14 cellular contexts compared by ENCODE assay signal in genomic region chr5:172429201-172429940, GRCh38. TPM values are rescaled to one million over a fixed set of nuclear protein-coding genes. Genes with fewer than 3 reads are reported as not detected.
DNase-seq lines count a peak whose midpoint lies in the region; ATAC-seq, FAIRE-seq and TF ChIP-seq lines count a peak whose summit lies in the region.
"Had no signal": no experiment of that assay in that cellular context is flagged by ENCODE, and none has a peak within 500 bp of the region (broad histone marks: within the 10 kb centered on the region; RNA-seq: fewer than 3 reads in every experiment).

No MANE protein-coding gene starts in this region.

- DNase-seq in AG08396 (ENCODE audit: low spot score) (peak; percentile 44), RWPE2 (ENCODE audit: low spot score) (no peak), fibroblast of villous mesenchyme (ENCODE audit: low read depth) (peak; percentile 99), ovary (peak in 3 of 5 donors; percentile 48 to 66 (median 62)), D721Med (ENCODE audit: insufficient read length, low spot score) (no peak), NCI-H345 treated with DMSO at 0.1 percent for 48 hours (lab: John Stamatoyannopoulos, UW; ENCODE audit: unreplicated experiment) (no peak)
- DNase-seq: activated T-cell treated with anti-CD3 and anti-CD28 coated beads, Interleukin-2, amount 50 U/mL, for 24 hours; NCI-H2227 treated with DMSO at 0.1 percent for 48 hours; retina; T-helper 17 cell had no signal

- ATAC-seq in RWPE2 (ENCODE audit: low read depth), result peak; percentile 68
- no peak for ATAC-seq in HG03439 (IDR thresholded peaks at IDR 0.05; ENCODE audit: unreplicated experiment)
- no peak for ATAC-seq in HG03045 (IDR thresholded peaks at IDR 0.05; ENCODE audit: unreplicated experiment)
- ATAC-seq: GM12878, T-helper 17 cell had no signal

- FAIRE-seq in D721Med (lab: Jason Lieb, UNC), result no peak
- FAIRE-seq: GM12878 had no signal

- WGBS in ovary, 3 donors, result 25 to 33% (median 26%) methylated on average over 8 of the region's 8 CpGs

- TF ChIP-seq POLR2A in ovary (IDR thresholded peaks at IDR 0.05), result no peak

- H3K4me3 ChIP-seq in RWPE2 (ENCODE audit: severe bottlenecking) (no peak overlapping the region), fibroblast of villous mesenchyme (ENCODE audit: low read depth, low read length) (no peak overlapping the region), ovary (no peak overlapping the region)
- H3K4me3 ChIP-seq: GM12878 had no signal

- no peak overlapping the region for H3K27ac ChIP-seq in RWPE2 (ENCODE audit: poor library complexity, severe bottlenecking)
- H3K27ac ChIP-seq in ovary, result peak overlapping the region; percentile 40 to 72
- H3K27ac ChIP-seq: C4-2B had no signal

- TF ChIP-seq EP300 in ovary (IDR thresholded peaks at IDR 0.05), result no peak

- no peaks in the 10 kb centered on the region for H3K9me3 ChIP-seq in RWPE2 (ENCODE audit: severe bottlenecking)
- H3K9me3 ChIP-seq in ovary, result no peaks in the 10 kb centered on the region

- H3K4me1 ChIP-seq in RWPE2 (ENCODE audit: insufficient read depth, poor library complexity, severe bottlenecking), result no peaks in the 10 kb centered on the region
- peaks cover 34% of the 10 kb centered on the region for H3K4me1 ChIP-seq in ovary (ENCODE audit: insufficient read depth)

- no peaks in the 10 kb centered on the region for H3K27me3 ChIP-seq in RWPE2 (ENCODE audit: insufficient read depth, poor library complexity, severe bottlenecking)
- H3K27me3 ChIP-seq in ovary, result no peaks in the 10 kb centered on the region

- TF ChIP-seq CTCF in RWPE2 (IDR thresholded peaks at IDR 0.05; ENCODE audit: poor library complexity, severe bottlenecking), result no peak
- no peak for TF ChIP-seq CTCF in fibroblast of villous mesenchyme (IDR thresholded peaks at IDR 0.05; ENCODE audit: insufficient read depth, low read depth, low read length)
- no peak for TF ChIP-seq CTCF in ovary (IDR thresholded peaks at IDR 0.05)
- TF ChIP-seq CTCF in D721Med (IDR thresholded peaks at IDR 0.05; ENCODE audit: insufficient read depth, missing control alignments), result no peak

- H3K36me3 ChIP-seq in RWPE2 (ENCODE audit: low read depth), result 0 out of 2 replicates have a peak, but pooled peaks cover 5% of the 10 kb centered on the region
- no peaks in the 10 kb centered on the region for H3K36me3 ChIP-seq in ovary

- intact Hi-C loops in ovary (cut with DNase I), result no loop called here

RNA-seq across cellular contexts. Expression of gene SH3PXD2B, which starts 25.0 kb away (rescaled TPM):
- total RNA-seq in fibroblast of villous mesenchyme (28.1 and 32.2 TPM in 2 replicates), ovary (10 to 100 TPM; 13.0 to 71.8 (median 61.1) TPM)
- polyA plus RNA-seq in ovary, result 10 to 100 TPM; 16.6 to 49.9 TPM

Comparison
In these comparisons a context has a peak if more than half of its experiments do, and no peak if none do; other contexts are left out.
1. DNase-seq: peak in AG08396 (single experiment), fibroblast of villous mesenchyme (single experiment) and ovary (3 of 5); none in RWPE2 (single experiment), D721Med (single experiment) and NCI-H345 treated with DMSO at 0.1 percent for 48 hours (single experiment).